In the genomic region with DNA sequence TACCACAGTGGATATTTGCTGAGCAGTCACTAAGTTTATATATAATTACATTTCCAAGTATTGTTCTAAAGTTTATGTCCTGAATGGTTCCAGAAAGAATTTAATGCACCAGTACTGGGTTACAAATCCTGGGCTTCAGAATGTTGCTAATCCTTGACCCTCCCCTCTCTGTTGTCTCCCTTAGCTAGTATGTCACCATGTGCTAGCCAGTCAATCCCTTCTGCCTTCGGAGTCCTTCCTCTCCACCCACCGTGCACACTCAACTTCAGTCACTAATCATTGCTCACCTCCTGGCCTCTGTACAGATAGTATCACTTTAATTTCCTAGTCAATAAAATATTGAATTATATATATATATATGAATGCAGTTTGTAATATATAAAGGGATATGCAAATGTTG, we compare ENCODE assay signal across 10 cellular contexts.
"Had no signal": no experiment of that assay in that cellular context is flagged by ENCODE, and none has a peak within 500 bp of the region (broad histone marks: within the 10 kb centered on the region; RNA-seq: fewer than 3 reads in every experiment).

No MANE protein-coding gene starts in this region.

- H2AFZ ChIP-seq: parathyroid adenoma had no signal

- H3K79me2 ChIP-seq: parathyroid adenoma had no signal

- H3K27me3 ChIP-seq: tibial nerve had no signal

- H3K36me3 ChIP-seq: SJCRH30 had no signal

- H3K9ac ChIP-seq: parathyroid adenoma had no signal

- ATAC-seq: activated CD4-positive, alpha-beta T cell treated with anti-CD3 and anti-CD28 coated beads for 36 hours; stimulated activated effector memory CD8-positive, alpha-beta T cell treated with anti-CD3 and anti-CD28 coated beads, Interleukin-12 subunit alpha, Interleukin-12 subunit beta, amount 100 ng/mL, for 72 hours had no signal

- H3K9me3 ChIP-seq: SJCRH30, tibial nerve had no signal

- H3K4me1 ChIP-seq: parathyroid adenoma, SJCRH30 had no signal

- H3K27ac ChIP-seq: SJCRH30 had no signal

- H3K4me3 ChIP-seq: SJCRH30 had no signal

- DNase-seq: activated CD4-positive, alpha-beta T cell treated with anti-CD3 and anti-CD28 coated beads for 36 hours; activated naive CD4-positive, alpha-beta T cell treated with Interleukin-2 at 50 U/mL for 16 hours; central memory CD4-positive, alpha-beta T cell; effector memory CD4-positive, alpha-beta T cell; erythroblast; retina; SJCRH30 had no signal
